ENCODE assay signal across 18 cellular contexts in the genomic region with DNA sequence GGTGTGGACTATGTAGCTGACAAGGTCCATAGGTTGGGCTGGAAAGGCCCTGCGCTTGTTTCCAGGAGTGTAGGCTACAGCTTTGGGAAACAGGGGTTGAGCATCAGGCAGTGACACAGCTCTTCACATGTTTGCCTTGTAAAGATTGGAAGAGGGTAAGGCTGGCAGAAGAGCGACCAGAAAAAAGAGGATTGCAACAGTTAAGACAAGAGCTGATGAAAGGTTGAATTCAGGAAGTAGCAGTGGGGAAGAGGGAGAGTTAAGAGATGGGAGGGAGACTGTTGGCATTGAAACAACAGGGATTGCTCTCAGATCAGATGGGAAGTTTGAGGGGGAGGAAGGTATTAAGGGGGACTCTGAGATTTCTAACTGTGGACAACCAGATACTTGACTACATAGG.
"Had no signal": no experiment of that assay in that cellular context is flagged by ENCODE, and none has a peak within 500 bp of the region (broad histone marks: within the 10 kb centered on the region; RNA-seq: fewer than 3 reads in every experiment).

No MANE protein-coding gene starts in this region.

- H3K4me3 Mint-ChIP-seq: activated CD4-positive, alpha-beta T cell treated with anti-CD3 and anti-CD28 coated beads, Interleukin-2, amount 10 ng/mL, durations not matched to agents 7 days and 5 days; activated CD8-positive, alpha-beta T cell treated with anti-CD3 and anti-CD28 coated beads, Interleukin-2, amount 10 ng/mL, durations not matched to agents 7 days and 5 days; activated naive CD4-positive, alpha-beta T cell treated with anti-CD3 and anti-CD28 coated beads for 36 hours; activated T-cell treated with anti-CD3 and anti-CD28 coated beads, Interleukin-2, amount 50 U/mL, for 4 hours; central memory CD8-positive, alpha-beta T cell; stimulated activated naive CD8-positive, alpha-beta T cell treated with anti-CD3 and anti-CD28 coated beads, Interleukin-15, amount 100 ng/mL, for 72 hours; type B pancreatic cell had no signal

- H3K4me1 Mint-ChIP-seq: activated CD4-positive, alpha-beta T cell treated with anti-CD3 and anti-CD28 coated beads, Interleukin-2, amount 10 ng/mL, durations not matched to agents 7 days and 5 days had no signal

- H3K27ac Mint-ChIP-seq: activated CD4-positive, alpha-beta T cell treated with anti-CD3 and anti-CD28 coated beads, Interleukin-2, amount 10 ng/mL, durations not matched to agents 7 days and 5 days; activated CD8-positive, alpha-beta T cell treated with anti-CD3 and anti-CD28 coated beads, Interleukin-2, amount 10 ng/mL, durations not matched to agents 7 days and 5 days; activated naive CD4-positive, alpha-beta T cell treated with anti-CD3 and anti-CD28 coated beads for 36 hours; progenitor cell of endocrine pancreas; stimulated activated naive CD8-positive, alpha-beta T cell treated with anti-CD3 and anti-CD28 coated beads, Interleukin-15, amount 100 ng/mL, for 72 hours; type B pancreatic cell had no signal

- H3K9me3 Mint-ChIP-seq: activated CD4-positive, alpha-beta T cell treated with anti-CD3 and anti-CD28 coated beads, Interleukin-2, amount 10 ng/mL, durations not matched to agents 7 days and 5 days; activated naive CD4-positive, alpha-beta T cell treated with anti-CD3 and anti-CD28 coated beads for 36 hours; activated T-cell treated with anti-CD3 and anti-CD28 coated beads, Interleukin-2, amount 50 U/mL, for 4 hours; central memory CD8-positive, alpha-beta T cell; stimulated activated naive CD8-positive, alpha-beta T cell treated with anti-CD3 and anti-CD28 coated beads, Interleukin-15, amount 100 ng/mL, for 72 hours; type B pancreatic cell had no signal

- ATAC-seq: activated CD4-positive, CD25-positive, alpha-beta regulatory T cell treated with anti-CD3 and anti-CD28 coated beads, Interleukin-2, amount 50 U/mL, for 24 hours; activated CD8-positive, alpha-beta T cell treated with anti-CD3 and anti-CD28 coated beads, Interleukin-2, amount 10 ng/mL, durations not matched to agents 7 days and 5 days; activated T-cell treated with anti-CD3 and anti-CD28 coated beads, Interleukin-2, amount 50 U/mL, for 4 hours had no signal

- H3K36me3 Mint-ChIP-seq: type B pancreatic cell had no signal

- H3K27ac ChIP-seq: brain microvascular endothelial cell, colonic mucosa, left ventricle myocardium inferior, testis had no signal

- DNase-seq: activated CD4-positive, alpha-beta T cell treated with anti-CD3 and anti-CD28 coated beads, Interleukin-2, amount 10 ng/mL, durations not matched to agents 7 days and 5 days; activated CD8-positive, alpha-beta T cell treated with anti-CD3 and anti-CD28 coated beads, Interleukin-2, amount 10 ng/mL, durations not matched to agents 7 days and 5 days; activated naive CD4-positive, alpha-beta T cell treated with anti-CD3 and anti-CD28 coated beads for 36 hours; activated T-cell treated with anti-CD3 and anti-CD28 coated beads, Interleukin-2, amount 50 U/mL, for 4 hours; aorta; brain microvascular endothelial cell; colonic mucosa; left ventricle myocardium inferior; mammary epithelial cell; stimulated activated CD4-positive, alpha-beta T cell treated with anti-CD3 and anti-CD28 coated beads, Interleukin-15, amount 100 ng/mL, for 24 hours; stimulated activated CD4-positive, alpha-beta T cell treated with anti-CD3 and anti-CD28 coated beads, Interleukin-4, amount 100 ng/mL, for 1 hour; stimulated activated naive CD8-positive, alpha-beta T cell treated with anti-CD3 and anti-CD28 coated beads, Interleukin-15, amount 100 ng/mL, for 72 hours; T1000; testis had no signal

- H3K4me3 ChIP-seq: colonic mucosa, left ventricle myocardium inferior, testis had no signal

- H3K27me3 Mint-ChIP-seq: activated CD4-positive, alpha-beta T cell treated with anti-CD3 and anti-CD28 coated beads, Interleukin-2, amount 10 ng/mL, durations not matched to agents 7 days and 5 days; central memory CD8-positive, alpha-beta T cell; stimulated activated naive CD8-positive, alpha-beta T cell treated with anti-CD3 and anti-CD28 coated beads, Interleukin-15, amount 100 ng/mL, for 72 hours had no signal
